24 cellular contexts compared by ENCODE assay signal in genomic region chr1:97070366-97070765, GRCh38.
"Had no signal": no experiment of that assay in that cellular context is flagged by ENCODE, and none has a peak within 500 bp of the region (broad histone marks: within the 10 kb centered on the region; RNA-seq: fewer than 3 reads in every experiment).

No MANE protein-coding gene starts in this region.

- H3K9me3 ChIP-seq: esophagus squamous epithelium, neutrophil, pancreas, right atrium auricular region, stomach, suprapubic skin had no signal

- H3K27me3 ChIP-seq: esophagus squamous epithelium, hepatocyte, neutrophil, pancreas, right atrium auricular region, stomach, suprapubic skin, tibial nerve had no signal

- H2AFZ ChIP-seq: hepatocyte had no signal

- DNase-seq: activated B cell treated with CpG ODN at 0.5 μM for 24 hours; activated CD4-positive, alpha-beta T cell treated with anti-CD3 and anti-CD28 coated beads for 36 hours; activated CD4-positive, alpha-beta T cell treated with anti-CD3 and anti-CD28 coated beads, Interleukin-2, amount 50 U/mL, for 4 hours; activated CD8-positive, alpha-beta memory T cell treated with anti-CD3 and anti-CD28 coated beads for 24 hours; activated CD8-positive, alpha-beta memory T cell treated with anti-CD3 and anti-CD28 coated beads, Interleukin-2, amount 50 U/mL, for 4 hours; activated T-cell treated with anti-CD3 and anti-CD28 coated beads, Interleukin-2, amount 50 U/mL, for 24 hours; aorta; esophagus squamous epithelium; foreskin melanocyte; glutamatergic neuron; left ventricle myocardium superior; mammary epithelial cell; pancreas; psoas muscle; stimulated activated CD4-positive, alpha-beta T cell treated with anti-CD3 and anti-CD28 coated beads, Interleukin-4, amount 100 ng/mL, for 4 hours; stomach had no signal

- H3K4me1 ChIP-seq: esophagus squamous epithelium, pancreas, psoas muscle, right atrium auricular region, stomach, suprapubic skin, tibial nerve had no signal

- ATAC-seq: activated CD4-positive, alpha-beta T cell treated with anti-CD3 and anti-CD28 coated beads for 36 hours; activated naive CD4-positive, alpha-beta T cell treated with anti-CD3 and anti-CD28 coated beads, Interleukin-2, amount 50 U/mL, for 72 hours; activated T-helper 17 cell treated with anti-CD3 and anti-CD28 coated beads, Interleukin-2, amount 50 U/mL, for 72 hours; left ventricle myocardium superior; pancreas; psoas muscle had no signal

- H3K27ac ChIP-seq: coronary artery, esophagus squamous epithelium, hepatocyte, neutrophil, pancreas, psoas muscle, right atrium auricular region, stomach, suprapubic skin, tibial nerve had no signal

- H3K4me3 ChIP-seq: coronary artery, esophagus squamous epithelium, hepatocyte, pancreas, psoas muscle, right atrium auricular region, stomach, suprapubic skin, tibial nerve had no signal

- H3K4me2 ChIP-seq: hepatocyte had no signal

- H3K36me3 ChIP-seq: esophagus squamous epithelium, neutrophil, pancreas, right atrium auricular region, suprapubic skin had no signal

- FAIRE-seq: pancreas had no signal
